8 cellular contexts compared by ENCODE assay signal in genomic region chr17:38705803-38706624, GRCh38. TPM values are rescaled to one million over a fixed set of nuclear protein-coding genes. Genes with fewer than 3 reads are reported as not detected.
DNase-seq lines count a peak whose midpoint lies in the region; ATAC-seq, FAIRE-seq and TF ChIP-seq lines count a peak whose summit lies in the region.

No MANE protein-coding gene starts in this region.

- H3K4me1 ChIP-seq in iPS-18a (ENCODE audit: control insufficient read depth, low read depth, low read length), result peaks cover 33% of the 10 kb centered on the region
- peaks cover 2% of the 10 kb centered on the region in 2 donors for H3K4me1 ChIP-seq in small intestine (ENCODE audit: control insufficient read depth in 2 of 2, insufficient read depth in 1 of 2, low read depth in 1 of 2, low read length in 1 of 2)

- H3K27ac ChIP-seq in 22Rv1, result peak overlapping the region; percentile 97
- H3K27ac ChIP-seq in iPS-18a (ENCODE audit: low read length), result no peak overlapping the region
- H3K27ac ChIP-seq in small intestine (ENCODE audit: low read depth in 1 of 2, low read length in 1 of 2), result peak overlapping the region; percentile 59 to 70

- H3K36me3 Mint-ChIP-seq in brain, result peaks cover 9% of the 10 kb centered on the region

- H3K27me3 ChIP-seq in H7 (ENCODE audit: control insufficient read depth, insufficient read depth, low read length), result peaks cover 56% of the 10 kb centered on the region
- peaks cover 61% of the 10 kb centered on the region for H3K27me3 ChIP-seq in iPS-18a (ENCODE audit: control insufficient read depth, insufficient read depth, low read length)
- no peaks in the 10 kb centered on the region for H3K27me3 ChIP-seq in small intestine (ENCODE audit: control insufficient read depth in 2 of 2, insufficient read depth in 2 of 2, low read length in 2 of 2)

- peak overlapping the region; percentile 18 for H3K9ac ChIP-seq in iPS-18a (ENCODE audit: low read length)

- H3K27me3 Mint-ChIP-seq in brain, result peaks cover 45% of the 10 kb centered on the region

- H3K27ac Mint-ChIP-seq in brain, result peak overlapping the region; percentile 23 to 89 (median 85)

- peak overlapping the region; percentile 85 to 96 (median 92) for H3K4me3 Mint-ChIP-seq in brain

- no peak for FAIRE-seq in small intestine (lab: Jason Lieb, UNC)

- H3K9me3 Mint-ChIP-seq in brain, result peaks cover 0 to 4% (median 0%) of the 10 kb centered on the region in 5 experiments

- 0 to 1% (median 0%) methylated on average over 36 to 44 of the region's 44 CpGs for WGBS in small intestine, 3 donors

- DNase-seq in H7 (peak; percentile 89), RPMI8226 (peak; percentile 41), small intestine (peak; percentile 32)

- H3K9me3 ChIP-seq in iPS-18a (ENCODE audit: control insufficient read depth, low read depth, low read length) (no peaks in the 10 kb centered on the region), small intestine (ENCODE audit: control insufficient read depth, low read depth) (no peaks in the 10 kb centered on the region)

- peaks cover 76% of the 10 kb centered on the region for H3K4me1 Mint-ChIP-seq in brain

- no peaks in the 10 kb centered on the region for H3K36me3 ChIP-seq in H7 (replicated peaks; ENCODE audit: control insufficient read depth, insufficient read depth, low read length)
- H3K36me3 ChIP-seq in iPS-18a (ENCODE audit: control insufficient read depth, low read depth, low read length), result no peaks in the 10 kb centered on the region
- no peaks in the 10 kb centered on the region for H3K36me3 ChIP-seq in small intestine (ENCODE audit: control insufficient read depth in 2 of 2, insufficient read depth in 2 of 2, low read length in 2 of 2)

- TF ChIP-seq CTCF in 22Rv1 (IDR thresholded peaks at IDR 0.05) (no peak), brain (conservative IDR thresholded peaks at IDR 0.05) (no peak)

- ATAC-seq in HG02970 (IDR thresholded peaks at IDR 0.05; ENCODE audit: low FRiP score, unreplicated experiment), result no peak
- no peak for ATAC-seq in HG03139 (IDR thresholded peaks at IDR 0.05; ENCODE audit: unreplicated experiment)

- H3K4me3 ChIP-seq in H7 (ENCODE audit: insufficient read depth, low read depth, low read length), result peak overlapping the region; percentile 42
- peak overlapping the region; percentile 73 for H3K4me3 ChIP-seq in iPS-18a (ENCODE audit: low read length)
- peak overlapping the region; percentile 90 to 91 for H3K4me3 ChIP-seq in small intestine (ENCODE audit: low read depth in 1 of 2, low read length in 2 of 2)

RNA-seq across cellular contexts. Expression of gene MLLT6, which starts 0.9 kb away (rescaled TPM):
- total RNA-seq in H7 (2014; rRNA removed; shearing (Covaris generic)), result 17.8 and 22.1 TPM in 2 replicates
- polyA plus RNA-seq in brain (ENCODE audit: insufficient read depth, low read depth, low replicate concordance), result 50.9 TPM
- 10 to 100 TPM; 19.5 to 48.2 (median 30.0) TPM for polyA plus RNA-seq in small intestine

RNA-seq across cellular contexts. Expression of gene CISD3, which starts 24.1 kb away (rescaled TPM):
- 2.9 TPM in 2 replicates for total RNA-seq in H7 (2014; rRNA removed; shearing (Covaris generic))
- polyA plus RNA-seq in brain (ENCODE audit: insufficient read depth, low read depth, low replicate concordance) (38.7 TPM), small intestine (100 to 1,000 TPM; 128 to 186 (median 135) TPM)

RNA-seq across cellular contexts. Expression of gene EPOP, which starts 31.3 kb away (rescaled TPM):
- 6.1 and 6.2 TPM in 2 replicates for total RNA-seq in H7 (2014; rRNA removed; shearing (Covaris generic))
- polyA plus RNA-seq in brain (ENCODE audit: insufficient read depth, low read depth, low replicate concordance), result 8.8 TPM
- polyA plus RNA-seq in small intestine, result 1 to 10 TPM in 1 of 3 donors, under 1 TPM in 1, not detected in 1; 0.22 to 1.3 TPM

RNA-seq across cellular contexts. Expression of gene PCGF2, which starts 42.1 kb away (rescaled TPM):
- total RNA-seq in H7 (2014; rRNA removed; shearing (Covaris generic)), result 19.3 and 27.0 TPM in 2 replicates
- polyA plus RNA-seq in brain (ENCODE audit: insufficient read depth, low read depth, low replicate concordance) (88.3 TPM), small intestine (10 to 100 TPM in 2 of 3 donors, 1 to 10 TPM in 1; 7.6 to 30.2 (median 16.7) TPM)

RNA-seq across cellular contexts. Expression of gene PSMB3, which starts 46.5 kb away (rescaled TPM):
- total RNA-seq in H7 (2014; rRNA removed; shearing (Covaris generic)), result 514 and 530 TPM in 2 replicates
- polyA plus RNA-seq in brain (ENCODE audit: insufficient read depth, low read depth, low replicate concordance) (278 TPM), small intestine (100 to 1,000 TPM; 243 to 310 (median 253) TPM)

Comparison
In these comparisons a context has a peak if more than half of its experiments do, and no peak if none do; other contexts are left out.
1. DNase-seq: peak in every context shown above with its lines; median percentile 89 in H7; 41 in RPMI8226; 32 in small intestine.